In the genomic region with DNA sequence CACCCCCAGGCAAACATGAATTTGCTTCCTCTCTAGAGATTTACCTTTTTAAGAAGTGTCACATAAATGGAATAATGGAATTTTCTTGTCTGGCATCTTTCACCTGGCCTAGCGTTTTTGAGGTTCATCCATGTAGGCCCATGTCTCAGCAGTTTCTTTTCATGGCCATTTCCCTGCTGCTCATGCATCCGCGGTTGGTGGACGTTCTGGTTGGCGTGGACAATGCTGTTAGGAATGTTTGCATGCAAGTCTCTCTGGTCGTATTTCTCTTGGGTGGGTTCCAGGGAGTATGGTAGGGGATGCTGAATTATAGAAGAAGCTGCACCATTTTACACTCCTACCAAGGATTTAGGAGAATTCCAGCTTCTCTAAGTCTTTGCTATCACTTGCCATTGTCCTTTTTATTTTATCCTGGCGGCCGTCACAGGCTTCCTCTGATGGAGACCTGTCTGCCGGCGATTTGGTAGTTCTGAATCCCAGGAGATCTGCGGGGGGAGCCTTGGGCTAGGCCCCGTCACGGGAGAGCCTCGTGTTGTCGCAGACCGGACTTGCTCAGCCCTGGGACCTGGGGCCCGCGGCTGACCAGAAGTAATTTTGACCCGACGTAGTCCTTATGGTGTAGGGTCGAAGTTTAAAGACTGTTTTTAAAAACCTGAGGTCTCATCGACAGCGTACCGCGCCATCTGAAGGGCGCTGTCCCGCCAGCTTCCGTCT, we compare ENCODE assay signal across 1 cellular context.
A peak's percentile ranks its signal among the peaks of the same experiment; 100 is the strongest.
TF ChIP-seq lines count a peak whose summit lies in the region.

No MANE protein-coding gene starts in this region.

TF ChIP-seq in GM12878, 131 proteins besides CTCF, POLR2A, EP300 and RAD21 (continued from another document):
- TF ChIP-seq MLLT1 (IDR thresholded peaks at IDR 0.05) (peak; percentile 14; the same call in 1 of the 2 replicates), BHLHE40 (IDR thresholded peaks at IDR 0.05; ENCODE audit: borderline replicate concordance in 1 of 2, low read depth in 2 of 2, low read length in 1 of 2) (peak; percentile 55 to 63; a peak in 2 of 4 replicates), HDGF (IDR thresholded peaks at IDR 0.05) (no peak), MYC (IDR thresholded peaks at IDR 0.05; ENCODE audit: insufficient read depth, insufficient read length, insufficient replicate concordance, low read length, severe bottlenecking) (no peak), GATAD2B (conservative IDR thresholded peaks at IDR 0.05; ENCODE audit: low read depth) (0 out of 2 replicates have a peak, but pooled peaks have one; percentile 32), ZBTB40 (IDR thresholded peaks at IDR 0.05; ENCODE audit: borderline replicate concordance) (peak; percentile 14; the same call in 1 of the 2 replicates), E4F1 (IDR thresholded peaks at IDR 0.05; ENCODE audit: borderline replicate concordance, partially characterized antibody) (no peak), CBX5 (IDR thresholded peaks at IDR 0.05; ENCODE audit: low read depth) (0 out of 2 replicates have a peak, but pooled peaks have one; percentile 10), MEF2B (IDR thresholded peaks at IDR 0.05; ENCODE audit: partially characterized antibody, poor library complexity, severe bottlenecking) (peak; percentile 69), FOXM1 (IDR thresholded peaks at IDR 0.05; ENCODE audit: low read depth, low read length) (peak; percentile 30; the same call in 1 of the 2 replicates)
- TF ChIP-seq, protein P1, sequence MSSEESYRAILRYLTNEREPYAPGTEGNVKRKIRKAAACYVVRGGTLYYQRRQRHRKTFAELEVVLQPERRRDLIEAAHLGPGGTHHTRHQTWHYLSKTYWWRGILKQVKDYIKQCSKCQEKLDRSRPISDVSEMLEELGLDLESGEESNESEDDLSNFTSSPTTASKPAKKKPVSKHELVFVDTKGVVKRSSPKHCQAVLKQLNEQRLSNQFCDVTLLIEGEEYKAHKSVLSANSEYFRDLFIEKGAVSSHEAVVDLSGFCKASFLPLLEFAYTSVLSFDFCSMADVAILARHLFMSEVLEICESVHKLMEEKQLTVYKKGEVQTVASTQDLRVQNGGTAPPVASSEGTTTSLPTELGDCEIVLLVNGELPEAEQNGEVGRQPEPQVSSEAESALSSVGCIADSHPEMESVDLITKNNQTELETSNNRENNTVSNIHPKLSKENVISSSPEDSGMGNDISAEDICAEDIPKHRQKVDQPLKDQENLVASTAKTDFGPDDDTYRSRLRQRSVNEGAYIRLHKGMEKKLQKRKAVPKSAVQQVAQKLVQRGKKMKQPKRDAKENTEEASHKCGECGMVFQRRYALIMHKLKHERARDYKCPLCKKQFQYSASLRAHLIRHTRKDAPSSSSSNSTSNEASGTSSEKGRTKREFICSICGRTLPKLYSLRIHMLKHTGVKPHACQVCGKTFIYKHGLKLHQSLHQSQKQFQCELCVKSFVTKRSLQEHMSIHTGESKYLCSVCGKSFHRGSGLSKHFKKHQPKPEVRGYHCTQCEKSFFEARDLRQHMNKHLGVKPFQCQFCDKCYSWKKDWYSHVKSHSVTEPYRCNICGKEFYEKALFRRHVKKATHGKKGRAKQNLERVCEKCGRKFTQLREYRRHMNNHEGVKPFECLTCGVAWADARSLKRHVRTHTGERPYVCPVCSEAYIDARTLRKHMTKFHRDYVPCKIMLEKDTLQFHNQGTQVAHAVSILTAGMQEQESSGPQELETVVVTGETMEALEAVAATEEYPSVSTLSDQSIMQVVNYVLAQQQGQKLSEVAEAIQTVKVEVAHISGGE (CRISPR knock-in tag; IDR thresholded peaks at IDR 0.05): no peak
